In the genomic region with DNA sequence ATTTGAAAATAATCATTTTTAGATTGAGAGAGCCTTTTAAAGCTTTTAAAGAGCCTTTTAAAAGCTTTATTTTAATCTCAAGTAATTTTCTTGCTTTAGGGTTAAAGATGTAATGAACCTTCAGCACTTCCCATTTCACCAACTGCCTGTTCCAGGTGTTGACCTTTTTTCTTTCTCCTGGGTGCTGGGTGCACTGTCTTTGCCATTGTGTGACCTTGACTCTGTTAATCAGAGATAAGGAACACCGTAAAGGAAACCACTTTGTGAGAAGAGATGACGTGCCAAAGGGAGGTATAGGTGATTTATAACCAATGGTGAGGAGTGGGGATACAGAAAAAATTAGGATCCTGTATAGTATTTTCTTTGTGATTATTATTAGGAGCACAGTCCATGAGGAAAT, we compare ENCODE assay signal across 25 cellular contexts.
"Had no signal": no experiment of that assay in that cellular context is flagged by ENCODE, and none has a peak within 500 bp of the region (broad histone marks: within the 10 kb centered on the region; RNA-seq: fewer than 3 reads in every experiment).

No MANE protein-coding gene starts in this region.

- H3K4me3 Mint-ChIP-seq: activated CD4-positive, alpha-beta T cell treated with anti-CD3 and anti-CD28 coated beads for 36 hours; activated CD4-positive, alpha-beta T cell treated with anti-CD3 and anti-CD28 coated beads, Interleukin-2, amount 10 ng/mL, durations not matched to agents 7 days and 5 days; activated CD8-positive, alpha-beta T cell treated with anti-CD3 and anti-CD28 coated beads, Interleukin-2, amount 10 ng/mL, durations not matched to agents 7 days and 5 days; activated naive CD4-positive, alpha-beta T cell treated with anti-CD3 and anti-CD28 coated beads, Interleukin-2, amount 10 ng/mL, durations not matched to agents 7 days and 5 days; activated naive CD8-positive, alpha-beta T cell treated with anti-CD3 and anti-CD28 coated beads, Interleukin-2, amount 10 ng/mL, durations not matched to agents 7 days and 5 days; activated T-cell treated with anti-CD3 and anti-CD28 coated beads, Interleukin-2, amount 50 U/mL, for 4 hours; T-helper 1 cell treated with Interleukin-12 subunit alpha and Interleukin-12 subunit beta and Interleukin-4 antibody, amounts not matched to agents 30 μg/mL and 1 μg/mL, for 36 hours; T-helper 2 cell treated with Interferon-gamma antibody and Interleukin-4, amounts not matched to agents 5 μg/mL and 100 μg/mL, for 36 hours; WTC11 had no signal

- H3K9ac ChIP-seq: SK-N-SH had no signal

- ATAC-seq: activated CD4-positive, alpha-beta T cell treated with anti-CD3 and anti-CD28 coated beads for 36 hours; activated CD4-positive, CD25-positive, alpha-beta regulatory T cell treated with anti-CD3 and anti-CD28 coated beads, Interleukin-2, amount 50 U/mL, for 24 hours; activated CD8-positive, alpha-beta T cell treated with anti-CD3 and anti-CD28 coated beads, Interleukin-2, amount 10 ng/mL, durations not matched to agents 7 days and 5 days; activated T-cell treated with anti-CD3 and anti-CD28 coated beads, Interleukin-2, amount 50 U/mL, for 4 hours; Panc1; WTC11 had no signal

- H3K27ac ChIP-seq: ascending aorta, cardiac muscle cell, SJSA1 had no signal

- H3K27me3 Mint-ChIP-seq: activated CD4-positive, alpha-beta T cell treated with anti-CD3 and anti-CD28 coated beads for 36 hours; activated CD4-positive, alpha-beta T cell treated with anti-CD3 and anti-CD28 coated beads, Interleukin-2, amount 10 ng/mL, durations not matched to agents 7 days and 5 days; activated naive CD4-positive, alpha-beta T cell treated with anti-CD3 and anti-CD28 coated beads, Interleukin-2, amount 10 ng/mL, durations not matched to agents 7 days and 5 days; activated naive CD8-positive, alpha-beta T cell treated with anti-CD3 and anti-CD28 coated beads, Interleukin-2, amount 10 ng/mL, durations not matched to agents 7 days and 5 days had no signal

- H3K27ac Mint-ChIP-seq: activated CD4-positive, alpha-beta T cell treated with anti-CD3 and anti-CD28 coated beads for 36 hours; activated CD4-positive, alpha-beta T cell treated with anti-CD3 and anti-CD28 coated beads, Interleukin-2, amount 10 ng/mL, durations not matched to agents 7 days and 5 days; activated CD8-positive, alpha-beta T cell treated with anti-CD3 and anti-CD28 coated beads, Interleukin-2, amount 10 ng/mL, durations not matched to agents 7 days and 5 days; activated naive CD4-positive, alpha-beta T cell treated with anti-CD3 and anti-CD28 coated beads, Interleukin-2, amount 10 ng/mL, durations not matched to agents 7 days and 5 days; activated naive CD8-positive, alpha-beta T cell treated with anti-CD3 and anti-CD28 coated beads, Interleukin-2, amount 10 ng/mL, durations not matched to agents 7 days and 5 days; T-helper 1 cell treated with Interleukin-12 subunit alpha and Interleukin-12 subunit beta and Interleukin-4 antibody, amounts not matched to agents 30 μg/mL and 1 μg/mL, for 36 hours; T-helper 2 cell treated with Interferon-gamma antibody and Interleukin-4, amounts not matched to agents 5 μg/mL and 100 μg/mL, for 36 hours; WTC11 had no signal

- DNase-seq: activated CD4-positive, alpha-beta T cell treated with anti-CD3 and anti-CD28 coated beads for 36 hours; activated CD4-positive, alpha-beta T cell treated with anti-CD3 and anti-CD28 coated beads, Interleukin-2, amount 10 ng/mL, durations not matched to agents 7 days and 5 days; activated CD4-positive, alpha-beta T cell treated with anti-CD3 and anti-CD28 coated beads, Interleukin-2, amount 50 U/mL, for 48 hours; activated CD8-positive, alpha-beta T cell treated with anti-CD3 and anti-CD28 coated beads, Interleukin-2, amount 10 ng/mL, durations not matched to agents 7 days and 5 days; activated effector memory CD4-positive, alpha-beta T cell treated with Interleukin-2 at 50 U/mL for 16 hours; activated naive CD4-positive, alpha-beta T cell treated with anti-CD3 and anti-CD28 coated beads, Interleukin-2, amount 10 ng/mL, durations not matched to agents 7 days and 5 days; activated naive CD8-positive, alpha-beta T cell treated with anti-CD3 and anti-CD28 coated beads, Interleukin-2, amount 10 ng/mL, durations not matched to agents 7 days and 5 days; activated T-cell treated with anti-CD3 and anti-CD28 coated beads, Interleukin-2, amount 50 U/mL, for 4 hours; amygdala; NCI-H1092 treated with DMSO at 0.1 percent for 48 hours; NCI-H1694; NCI-H2081 treated with DMSO at 0.1 percent for 48 hours; NCI-H524 treated with DMSO at 0.1 percent for 48 hours; RPMI8226; SHP77 treated with DMSO at 0.1 percent for 48 hours; SK-N-SH had no signal

- H3K4me2 ChIP-seq: SK-N-SH had no signal

- H3K4me1 Mint-ChIP-seq: activated CD4-positive, alpha-beta T cell treated with anti-CD3 and anti-CD28 coated beads for 36 hours; activated CD4-positive, alpha-beta T cell treated with anti-CD3 and anti-CD28 coated beads, Interleukin-2, amount 10 ng/mL, durations not matched to agents 7 days and 5 days; activated naive CD4-positive, alpha-beta T cell treated with anti-CD3 and anti-CD28 coated beads, Interleukin-2, amount 10 ng/mL, durations not matched to agents 7 days and 5 days; WTC11 had no signal

- H3K4me3 ChIP-seq: ascending aorta, cardiac muscle cell, SJSA1 had no signal

- FAIRE-seq: TTC549 had no signal

- H3K4me1 ChIP-seq: ascending aorta, SJSA1 had no signal

- H3K27me3 ChIP-seq: ascending aorta, cardiac muscle cell, SJSA1 had no signal

- H3K9me3 ChIP-seq: SJSA1, SK-N-SH had no signal
